ENCODE assay signal across 16 cellular contexts in genomic region chr3:59127071-59127470, GRCh38.
DNase-seq lines count a peak whose midpoint lies in the region; ATAC-seq and TF ChIP-seq lines count a peak whose summit lies in the region.
"Had no signal": no experiment of that assay in that cellular context is flagged by ENCODE, and none has a peak within 500 bp of the region (broad histone marks: within the 10 kb centered on the region; RNA-seq: fewer than 3 reads in every experiment).

No MANE protein-coding gene starts in this region.

- DNase-seq in AG08396 (ENCODE audit: low spot score) (peak; percentile 51), M059J (ENCODE audit: low read depth) (peak; percentile 95), choroid plexus epithelial cell (ENCODE audit: low read depth) (peak; percentile 83), medulla oblongata (ENCODE audit: extremely low spot score) (peak; percentile 9), UCSD-AML1 (lab: John Stamatoyannopoulos, UW; ENCODE audit: unreplicated experiment) (no peak), NCI-H526 treated with DMSO at 0.1 percent for 48 hours (lab: John Stamatoyannopoulos, UW) (no peak)
- DNase-seq: adrenal gland; NCI-H1048; NK-92 treated with Interleukin-12 subunit alpha and Interleukin-12 subunit beta, amount 100 ng/mL, for 24 hours; occipital lobe; stimulated activated CD4-positive, alpha-beta T cell treated with anti-CD3 and anti-CD28 coated beads, Interleukin-4, amount 100 ng/mL, for 4 hours had no signal

- no peak overlapping the region for H3K4me3 ChIP-seq in choroid plexus epithelial cell (ENCODE audit: low read depth, low read length)
- H3K4me3 ChIP-seq: adrenal gland; BLaER1 treated with 17β-estradiol and CSF1 and Interleukin-3, amounts not matched to agents 10 nM and 100 nM; esophagus muscularis mucosa; suprapubic skin had no signal

- no peak for TF ChIP-seq CTCF in choroid plexus epithelial cell (conservative IDR thresholded peaks at IDR 0.05; ENCODE audit: low read depth, low read length)

- no peak for ATAC-seq in HG03135 (IDR thresholded peaks at IDR 0.05; ENCODE audit: unreplicated experiment)
- no peak for ATAC-seq in HG03378 (IDR thresholded peaks at IDR 0.05; ENCODE audit: unreplicated experiment)

Comparison
In these comparisons a context has a peak if more than half of its experiments do, and no peak if none do; other contexts are left out.
1. DNase-seq: peak in AG08396 (single experiment), M059J (single experiment), choroid plexus epithelial cell (single experiment) and medulla oblongata (single experiment); none in UCSD-AML1 (single experiment) and NCI-H526 treated with DMSO at 0.1 percent for 48 hours (single experiment).